In genomic region chr6:141753180-141753579, GRCh38 we compare ENCODE assay signal across 27 cellular contexts.
"Had no signal": no experiment of that assay in that cellular context is flagged by ENCODE, and none has a peak within 500 bp of the region (broad histone marks: within the 10 kb centered on the region; RNA-seq: fewer than 3 reads in every experiment).

No MANE protein-coding gene starts in this region.

- H2AFZ ChIP-seq: hepatocyte had no signal

- H3K79me2 ChIP-seq: hepatocyte had no signal

- H3K27ac ChIP-seq: colonic mucosa, epithelial cell of prostate, foreskin keratinocyte, gastroesophageal sphincter, heart left ventricle, hepatocyte, neutrophil, pancreas, stomach, tibial artery, upper lobe of left lung had no signal

- H3K9me3 ChIP-seq: colonic mucosa, gastroesophageal sphincter, neutrophil, pancreas, right lobe of liver, stomach, tibial artery, upper lobe of left lung had no signal

- H3K4me1 Mint-ChIP-seq: endodermal cell; mesothelial cell of epicardium; naive B cell; neural crest cell; stimulated activated naive B cell treated with anti-CD40 and anti-IgM and Interleukin-4, amounts not matched to agents 10 μg/mL and 1 μg/mL and 100 μg/mL, for 72 hours had no signal

- H3K27me3 Mint-ChIP-seq: dendritic cell treated with granulocyte-macrophage colony-stimulating factor and Interleukin-4, amounts not matched to agents 40 ng/mL and 50 ng/mL, for 4 days; naive B cell; natural killer cell treated with Interleukin-12 subunit alpha and Interleukin-12 subunit beta and Interleukin-15 and Interleukin-18, amount 100 ng/mL, for 72 hours; progenitor cell of endocrine pancreas; stimulated activated naive B cell treated with anti-CD40 and anti-IgM and Interleukin-4, amounts not matched to agents 10 μg/mL and 1 μg/mL and 100 μg/mL, for 72 hours had no signal

- H3K4me3 ChIP-seq: colonic mucosa, gastroesophageal sphincter, heart left ventricle, hepatocyte, mucosa of descending colon, pancreas, right lobe of liver, stomach, tibial artery, upper lobe of left lung had no signal

- H3K27ac Mint-ChIP-seq: dendritic cell treated with granulocyte-macrophage colony-stimulating factor and Interleukin-4, amounts not matched to agents 40 ng/mL and 50 ng/mL, for 4 days; endodermal cell; mesothelial cell of epicardium; naive B cell; natural killer cell treated with Interleukin-12 subunit alpha and Interleukin-12 subunit beta and Interleukin-15 and Interleukin-18, amount 100 ng/mL, for 72 hours; progenitor cell of endocrine pancreas; stimulated activated naive B cell treated with anti-CD40 and anti-IgM and Interleukin-4, amounts not matched to agents 10 μg/mL and 1 μg/mL and 100 μg/mL, for 72 hours had no signal

- H3K4me1 ChIP-seq: colonic mucosa, foreskin keratinocyte, gastroesophageal sphincter, heart left ventricle, pancreas, stomach, tibial artery, upper lobe of left lung had no signal

- ATAC-seq: esophagus mucosa; foreskin keratinocyte; gastroesophageal sphincter; heart left ventricle; mucosa of descending colon; natural killer cell treated with Interleukin-12 subunit alpha and Interleukin-12 subunit beta and Interleukin-15 and Interleukin-18, amount 100 ng/mL, for 72 hours; pancreas; stimulated activated naive B cell treated with anti-CD40 and anti-IgM and Interleukin-4, amounts not matched to agents 10 μg/mL and 1 μg/mL and 100 μg/mL, for 72 hours had no signal

- DNase-seq: colonic mucosa; effector CD8-positive, alpha-beta T cell; endodermal cell; foreskin keratinocyte; heart left ventricle; kidney; mucosa of descending colon; naive B cell; pancreas; right lobe of liver; small intestine; stimulated activated CD4-positive, alpha-beta T cell treated with anti-CD3 and anti-CD28 coated beads, Interleukin-15, amount 100 ng/mL, for 24 hours; stimulated activated CD4-positive, alpha-beta T cell treated with anti-CD3 and anti-CD28 coated beads, Interleukin-2, amount 100 ng/mL, for 48 hours; stimulated activated naive B cell treated with anti-CD40 and anti-IgM and Interleukin-4, amounts not matched to agents 10 μg/mL and 1 μg/mL and 100 μg/mL, for 72 hours; stomach; tibial artery; upper lobe of left lung had no signal

- H3K9me3 Mint-ChIP-seq: dendritic cell treated with granulocyte-macrophage colony-stimulating factor and Interleukin-4, amounts not matched to agents 40 ng/mL and 50 ng/mL, for 4 days; endodermal cell; mesothelial cell of epicardium; neural crest cell; stimulated activated naive B cell treated with anti-CD40 and anti-IgM and Interleukin-4, amounts not matched to agents 10 μg/mL and 1 μg/mL and 100 μg/mL, for 72 hours had no signal

- H3K27me3 ChIP-seq: colonic mucosa, foreskin keratinocyte, gastroesophageal sphincter, heart left ventricle, hepatocyte, neutrophil, pancreas, right lobe of liver, stomach, tibial artery, upper lobe of left lung had no signal

- H3K4me3 Mint-ChIP-seq: dendritic cell treated with granulocyte-macrophage colony-stimulating factor and Interleukin-4, amounts not matched to agents 40 ng/mL and 50 ng/mL, for 4 days; endodermal cell; mesothelial cell of epicardium; naive B cell; natural killer cell treated with Interleukin-12 subunit alpha and Interleukin-12 subunit beta and Interleukin-15 and Interleukin-18, amount 100 ng/mL, for 72 hours; neural crest cell; stimulated activated naive B cell treated with anti-CD40 and anti-IgM and Interleukin-4, amounts not matched to agents 10 μg/mL and 1 μg/mL and 100 μg/mL, for 72 hours had no signal

- H3K4me2 ChIP-seq: hepatocyte had no signal

- H3K36me3 ChIP-seq: colonic mucosa, gastroesophageal sphincter, heart left ventricle, neutrophil, pancreas, right lobe of liver, stomach, tibial artery, upper lobe of left lung had no signal
